In the genomic region with DNA sequence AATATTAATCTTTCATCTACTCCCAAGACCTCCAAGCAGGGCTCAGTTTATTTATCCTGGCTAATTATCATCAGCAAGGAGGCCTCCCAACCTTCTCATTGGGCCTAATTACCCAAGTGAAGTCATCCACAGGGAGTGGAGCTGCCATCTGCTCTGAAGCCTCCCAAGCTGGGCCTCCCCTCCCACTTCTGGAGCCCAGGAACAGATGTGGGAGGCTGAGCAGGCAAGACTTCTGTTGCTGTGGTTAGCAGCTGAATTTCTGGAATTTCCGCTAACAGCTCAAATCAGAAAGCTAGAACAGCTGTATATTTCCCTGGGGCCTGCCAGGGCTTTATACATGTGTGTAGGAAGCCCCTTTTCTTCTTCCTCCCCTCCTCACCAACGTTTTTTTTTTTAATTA, we compare ENCODE assay signal across 15 cellular contexts.
DNase-seq lines count a peak whose midpoint lies in the region; ATAC-seq, FAIRE-seq and TF ChIP-seq lines count a peak whose summit lies in the region.
"Had no signal": no experiment of that assay in that cellular context is flagged by ENCODE, and none has a peak within 500 bp of the region (broad histone marks: within the 10 kb centered on the region; RNA-seq: fewer than 3 reads in every experiment).

No MANE protein-coding gene starts in this region.

- no peak for TF ChIP-seq POLR2A in heart left ventricle (IDR thresholded peaks at IDR 0.05)

- H3K4me3 ChIP-seq in heart left ventricle (no peak overlapping the region), right atrium auricular region (no peak overlapping the region), fibroblast of lung (replicated peaks in 1 of 4; ENCODE audit: control extremely low read depth in 1 of 4, insufficient read depth in 1 of 4, low read depth in 3 of 4, low read length in 4 of 4) (no peak overlapping the region)

- H3K36me3 ChIP-seq in heart left ventricle = no peaks in the 10 kb centered on the region
- no peaks in the 10 kb centered on the region for H3K36me3 ChIP-seq in right atrium auricular region
- H3K36me3 ChIP-seq in fibroblast of lung (ENCODE audit: control insufficient read depth, insufficient read depth, low read length) = no peaks in the 10 kb centered on the region

- no peaks in the 10 kb centered on the region for H3K79me2 ChIP-seq in fibroblast of lung (ENCODE audit: control insufficient read depth, insufficient read depth, low read length)

- WGBS in heart left ventricle, 4 donors = 41 to 47% (median 44%) methylated on average over 2 of the region's 2 CpGs

- no peaks in the 10 kb centered on the region for H3K4me1 ChIP-seq in heart left ventricle
- H3K4me1 ChIP-seq in right atrium auricular region = no peaks in the 10 kb centered on the region
- peaks cover 2% of the 10 kb centered on the region for H3K4me1 ChIP-seq in fibroblast of lung (ENCODE audit: control insufficient read depth, extremely low read depth, insufficient read depth, low read length)

- H3K9ac ChIP-seq in fibroblast of lung (ENCODE audit: insufficient read depth, low read length) = no peak overlapping the region

- H3K27ac ChIP-seq in heart left ventricle = peak overlapping the region in 1 of 12 donors; percentile 7
- no peak overlapping the region for H3K27ac ChIP-seq in right atrium auricular region
- no peak overlapping the region for H3K27ac ChIP-seq in fibroblast of lung (ENCODE audit: insufficient read depth, low read length)

- TF ChIP-seq CTCF in heart left ventricle (IDR thresholded peaks at IDR 0.05) = no peak
- no peak for TF ChIP-seq CTCF in right atrium auricular region (IDR thresholded peaks at IDR 0.05)
- no peak for TF ChIP-seq CTCF in fibroblast of lung (conservative IDR thresholded peaks at IDR 0.05 in 1 of 2, IDR thresholded peaks at IDR 0.05 in 1 of 2; ENCODE audit: low read depth in 1 of 2, low read length in 2 of 2)

- intact Hi-C loops in heart left ventricle (cut with DNase I) = no loop called here

- H3K4me2 ChIP-seq in fibroblast of lung (ENCODE audit: extremely low read depth, insufficient read depth, low read length) = no peak overlapping the region

- DNase-seq in heart left ventricle (peak in 4 of 5 donors; percentile 29 to 51 (median 42)), right atrium auricular region (ENCODE audit: low spot score) (no peak), NCI-H524 (lab: John Stamatoyannopoulos, UW) (peak; percentile 69 to 92), fibroblast of lung (ENCODE audit: low read depth in 2 of 2) (peak; percentile 13 to 50), urothelium cell line (ENCODE audit: low spot score) (peak; percentile 35), putamen (ENCODE audit: low spot score) (no peak)
- no peak for DNase-seq in activated T-cell treated with anti-CD3 and anti-CD28 coated beads, Interleukin-2, amount 50 U/mL, for 1 hour
- DNase-seq: 8988T; activated CD8-positive, alpha-beta T cell treated with anti-CD3 and anti-CD28 coated beads, Interleukin-2, amount 10 ng/mL, durations not matched to agents 7 days and 5 days; activated gamma-delta T cell treated with Interleukin-2 at 50 U/mL for 16 hours; DMS79 treated with DMSO at 0.1 percent for 48 hours; stimulated activated CD4-positive, alpha-beta T cell treated with anti-CD3 and anti-CD28 coated beads, Interleukin-15, amount 100 ng/mL, for 24 hours; T1000 had no signal

- H3K27me3 ChIP-seq in heart left ventricle = no peaks in the 10 kb centered on the region
- H3K27me3 ChIP-seq in right atrium auricular region = no peaks in the 10 kb centered on the region
- H3K27me3 ChIP-seq in fibroblast of lung (ENCODE audit: control insufficient read depth, insufficient read depth, low read length) = no peaks in the 10 kb centered on the region

- H2AFZ ChIP-seq in fibroblast of lung (ENCODE audit: low read length) = no peak overlapping the region

- ATAC-seq in heart left ventricle (peak in 3 of 4 donors; percentile 32 to 92 (median 88)), GM21360 (IDR thresholded peaks at IDR 0.05; ENCODE audit: unreplicated experiment) (no peak)
- ATAC-seq: activated CD8-positive, alpha-beta T cell treated with anti-CD3 and anti-CD28 coated beads, Interleukin-2, amount 10 ng/mL, durations not matched to agents 7 days and 5 days had no signal

- FAIRE-seq in urothelium cell line (lab: Jason Lieb, UNC) = no peak
- FAIRE-seq: H54 had no signal

- H3K9me3 ChIP-seq in heart left ventricle (no peaks in the 10 kb centered on the region), right atrium auricular region (no peaks in the 10 kb centered on the region), fibroblast of lung (ENCODE audit: control insufficient read depth, insufficient read depth, low read depth, low read length) (no peaks in the 10 kb centered on the region)

- H4K20me1 ChIP-seq in fibroblast of lung (ENCODE audit: control insufficient read depth, extremely low read depth, insufficient read depth, low read length) = no peaks in the 10 kb centered on the region

Comparison
In these comparisons a context has a peak if more than half of its experiments do, and no peak if none do; other contexts are left out.
1. DNase-seq: peak in heart left ventricle (4 of 5), NCI-H524 (2 of 2), fibroblast of lung (2 of 2) and urothelium cell line (single experiment); none in right atrium auricular region (single experiment), putamen (single experiment) and activated T-cell treated with anti-CD3 and anti-CD28 coated beads, Interleukin-2, amount 50 U/mL, for 1 hour (single experiment).